1 cellular context compared by ENCODE assay signal in the genomic region with DNA sequence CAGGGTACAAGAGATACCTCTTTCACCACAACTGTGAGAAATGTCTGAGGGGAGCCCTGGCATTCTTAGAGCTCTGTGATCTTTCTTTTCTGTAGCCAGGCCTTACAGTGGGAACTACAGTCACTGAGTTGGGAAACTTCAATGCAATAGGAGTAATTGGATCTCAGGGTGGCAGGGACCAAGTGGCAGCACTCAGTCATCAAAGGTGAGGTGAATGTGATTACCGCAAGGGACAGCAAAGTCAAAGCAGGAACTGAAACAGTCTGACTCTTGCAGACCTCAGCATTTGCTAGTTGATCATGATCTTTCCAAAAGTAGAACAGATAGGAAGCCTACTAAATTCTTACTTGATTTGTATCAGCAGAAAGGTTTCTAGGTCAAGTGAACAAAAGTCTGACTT.
TF ChIP-seq lines count a peak whose summit lies in the region.

No MANE protein-coding gene starts in this region.

TF ChIP-seq in GM23338, 12 proteins besides CTCF, POLR2A, EP300 and RAD21 (continued from another document):
- TF ChIP-seq, protein P1, sequence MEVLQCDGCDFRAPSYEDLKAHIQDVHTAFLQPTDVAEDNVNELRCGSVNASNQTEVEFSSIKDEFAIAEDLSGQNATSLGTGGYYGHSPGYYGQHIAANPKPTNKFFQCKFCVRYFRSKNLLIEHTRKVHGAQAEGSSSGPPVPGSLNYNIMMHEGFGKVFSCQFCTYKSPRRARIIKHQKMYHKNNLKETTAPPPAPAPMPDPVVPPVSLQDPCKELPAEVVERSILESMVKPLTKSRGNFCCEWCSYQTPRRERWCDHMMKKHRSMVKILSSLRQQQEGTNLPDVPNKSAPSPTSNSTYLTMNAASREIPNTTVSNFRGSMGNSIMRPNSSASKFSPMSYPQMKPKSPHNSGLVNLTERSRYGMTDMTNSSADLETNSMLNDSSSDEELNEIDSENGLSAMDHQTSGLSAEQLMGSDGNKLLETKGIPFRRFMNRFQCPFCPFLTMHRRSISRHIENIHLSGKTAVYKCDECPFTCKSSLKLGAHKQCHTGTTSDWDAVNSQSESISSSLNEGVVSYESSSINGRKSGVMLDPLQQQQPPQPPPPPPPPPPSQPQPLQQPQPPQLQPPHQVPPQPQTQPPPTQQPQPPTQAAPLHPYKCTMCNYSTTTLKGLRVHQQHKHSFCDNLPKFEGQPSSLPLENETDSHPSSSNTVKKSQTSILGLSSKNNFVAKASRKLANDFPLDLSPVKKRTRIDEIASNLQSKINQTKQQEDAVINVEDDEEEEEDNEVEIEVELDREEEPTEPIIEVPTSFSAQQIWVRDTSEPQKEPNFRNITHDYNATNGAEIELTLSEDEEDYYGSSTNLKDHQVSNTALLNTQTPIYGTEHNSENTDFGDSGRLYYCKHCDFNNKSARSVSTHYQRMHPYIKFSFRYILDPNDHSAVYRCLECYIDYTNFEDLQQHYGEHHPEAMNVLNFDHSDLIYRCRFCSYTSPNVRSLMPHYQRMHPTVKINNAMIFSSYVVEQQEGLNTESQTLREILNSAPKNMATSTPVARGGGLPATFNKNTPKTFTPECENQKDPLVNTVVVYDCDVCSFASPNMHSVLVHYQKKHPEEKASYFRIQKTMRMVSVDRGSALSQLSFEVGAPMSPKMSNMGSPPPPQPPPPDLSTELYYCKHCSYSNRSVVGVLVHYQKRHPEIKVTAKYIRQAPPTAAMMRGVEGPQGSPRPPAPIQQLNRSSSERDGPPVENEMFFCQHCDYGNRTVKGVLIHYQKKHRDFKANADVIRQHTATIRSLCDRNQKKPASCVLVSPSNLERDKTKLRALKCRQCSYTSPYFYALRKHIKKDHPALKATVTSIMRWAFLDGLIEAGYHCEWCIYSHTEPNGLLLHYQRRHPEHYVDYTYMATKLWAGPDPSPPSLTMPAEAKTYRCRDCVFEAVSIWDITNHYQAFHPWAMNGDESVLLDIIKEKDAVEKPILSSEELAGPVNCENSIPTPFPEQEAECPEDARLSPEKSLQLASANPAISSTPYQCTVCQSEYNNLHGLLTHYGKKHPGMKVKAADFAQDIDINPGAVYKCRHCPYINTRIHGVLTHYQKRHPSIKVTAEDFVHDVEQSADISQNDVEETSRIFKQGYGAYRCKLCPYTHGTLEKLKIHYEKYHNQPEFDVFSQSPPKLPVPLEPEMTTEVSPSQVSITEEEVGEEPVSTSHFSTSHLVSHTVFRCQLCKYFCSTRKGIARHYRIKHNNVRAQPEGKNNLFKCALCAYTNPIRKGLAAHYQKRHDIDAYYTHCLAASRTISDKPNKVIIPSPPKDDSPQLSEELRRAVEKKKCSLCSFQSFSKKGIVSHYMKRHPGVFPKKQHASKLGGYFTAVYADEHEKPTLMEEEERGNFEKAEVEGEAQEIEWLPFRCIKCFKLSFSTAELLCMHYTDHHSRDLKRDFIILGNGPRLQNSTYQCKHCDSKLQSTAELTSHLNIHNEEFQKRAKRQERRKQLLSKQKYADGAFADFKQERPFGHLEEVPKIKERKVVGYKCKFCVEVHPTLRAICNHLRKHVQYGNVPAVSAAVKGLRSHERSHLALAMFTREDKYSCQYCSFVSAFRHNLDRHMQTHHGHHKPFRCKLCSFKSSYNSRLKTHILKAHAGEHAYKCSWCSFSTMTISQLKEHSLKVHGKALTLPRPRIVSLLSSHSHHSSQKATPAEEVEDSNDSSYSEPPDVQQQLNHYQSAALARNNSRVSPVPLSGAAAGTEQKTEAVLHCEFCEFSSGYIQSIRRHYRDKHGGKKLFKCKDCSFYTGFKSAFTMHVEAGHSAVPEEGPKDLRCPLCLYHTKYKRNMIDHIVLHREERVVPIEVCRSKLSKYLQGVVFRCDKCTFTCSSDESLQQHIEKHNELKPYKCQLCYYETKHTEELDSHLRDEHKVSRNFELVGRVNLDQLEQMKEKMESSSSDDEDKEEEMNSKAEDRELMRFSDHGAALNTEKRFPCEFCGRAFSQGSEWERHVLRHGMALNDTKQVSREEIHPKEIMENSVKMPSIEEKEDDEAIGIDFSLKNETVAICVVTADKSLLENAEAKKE (CRISPR knock-in tag; IDR thresholded peaks at IDR 0.05) = no peak
- TF ChIP-seq ZNF331 (CRISPR knock-in tag; IDR thresholded peaks at IDR 0.05; ENCODE audit: low read depth) (no peak), EZH2 (IDR thresholded peaks at IDR 0.05; ENCODE audit: low read depth, unreplicated experiment) (no peak), STAT1 (IDR thresholded peaks at IDR 0.05; ENCODE audit: unreplicated experiment) (no peak), JUNB (IDR thresholded peaks at IDR 0.05; ENCODE audit: unreplicated experiment) (no peak), NANOG (IDR thresholded peaks at IDR 0.05; ENCODE audit: borderline replicate concordance) (no peak), ZNF114 (CRISPR knock-in tag; IDR thresholded peaks at IDR 0.05) (no peak)
- TF ChIP-seq, protein P2, sequence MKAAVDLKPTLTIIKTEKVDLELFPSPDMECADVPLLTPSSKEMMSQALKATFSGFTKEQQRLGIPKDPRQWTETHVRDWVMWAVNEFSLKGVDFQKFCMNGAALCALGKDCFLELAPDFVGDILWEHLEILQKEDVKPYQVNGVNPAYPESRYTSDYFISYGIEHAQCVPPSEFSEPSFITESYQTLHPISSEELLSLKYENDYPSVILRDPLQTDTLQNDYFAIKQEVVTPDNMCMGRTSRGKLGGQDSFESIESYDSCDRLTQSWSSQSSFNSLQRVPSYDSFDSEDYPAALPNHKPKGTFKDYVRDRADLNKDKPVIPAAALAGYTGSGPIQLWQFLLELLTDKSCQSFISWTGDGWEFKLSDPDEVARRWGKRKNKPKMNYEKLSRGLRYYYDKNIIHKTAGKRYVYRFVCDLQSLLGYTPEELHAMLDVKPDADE (IDR thresholded peaks at IDR 0.05) = no peak
- TF ChIP-seq, protein P3, sequence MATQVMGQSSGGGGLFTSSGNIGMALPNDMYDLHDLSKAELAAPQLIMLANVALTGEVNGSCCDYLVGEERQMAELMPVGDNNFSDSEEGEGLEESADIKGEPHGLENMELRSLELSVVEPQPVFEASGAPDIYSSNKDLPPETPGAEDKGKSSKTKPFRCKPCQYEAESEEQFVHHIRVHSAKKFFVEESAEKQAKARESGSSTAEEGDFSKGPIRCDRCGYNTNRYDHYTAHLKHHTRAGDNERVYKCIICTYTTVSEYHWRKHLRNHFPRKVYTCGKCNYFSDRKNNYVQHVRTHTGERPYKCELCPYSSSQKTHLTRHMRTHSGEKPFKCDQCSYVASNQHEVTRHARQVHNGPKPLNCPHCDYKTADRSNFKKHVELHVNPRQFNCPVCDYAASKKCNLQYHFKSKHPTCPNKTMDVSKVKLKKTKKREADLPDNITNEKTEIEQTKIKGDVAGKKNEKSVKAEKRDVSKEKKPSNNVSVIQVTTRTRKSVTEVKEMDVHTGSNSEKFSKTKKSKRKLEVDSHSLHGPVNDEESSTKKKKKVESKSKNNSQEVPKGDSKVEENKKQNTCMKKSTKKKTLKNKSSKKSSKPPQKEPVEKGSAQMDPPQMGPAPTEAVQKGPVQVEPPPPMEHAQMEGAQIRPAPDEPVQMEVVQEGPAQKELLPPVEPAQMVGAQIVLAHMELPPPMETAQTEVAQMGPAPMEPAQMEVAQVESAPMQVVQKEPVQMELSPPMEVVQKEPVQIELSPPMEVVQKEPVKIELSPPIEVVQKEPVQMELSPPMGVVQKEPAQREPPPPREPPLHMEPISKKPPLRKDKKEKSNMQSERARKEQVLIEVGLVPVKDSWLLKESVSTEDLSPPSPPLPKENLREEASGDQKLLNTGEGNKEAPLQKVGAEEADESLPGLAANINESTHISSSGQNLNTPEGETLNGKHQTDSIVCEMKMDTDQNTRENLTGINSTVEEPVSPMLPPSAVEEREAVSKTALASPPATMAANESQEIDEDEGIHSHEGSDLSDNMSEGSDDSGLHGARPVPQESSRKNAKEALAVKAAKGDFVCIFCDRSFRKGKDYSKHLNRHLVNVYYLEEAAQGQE (IDR thresholded peaks at IDR 0.05; ENCODE audit: unreplicated experiment) = no peak
